In genomic region chr16:67028167-67028554, GRCh38 we compare ENCODE assay signal across 8 cellular contexts. TPM values are rescaled to one million over a fixed set of nuclear protein-coding genes. Genes with fewer than 3 reads are reported as not detected.
DNase-seq lines count a peak whose midpoint lies in the region; ATAC-seq and TF ChIP-seq lines count a peak whose summit lies in the region.

No MANE protein-coding gene starts in this region.

- H3K4me2 ChIP-seq in DND-41 (ENCODE audit: insufficient read depth, low read length): peak overlapping the region; percentile 90

- H3K36me3 ChIP-seq in DND-41 (ENCODE audit: insufficient read depth, low read length) (peaks cover 36% of the 10 kb centered on the region), Peyer's patch (no peaks in the 10 kb centered on the region), esophagus squamous epithelium (peaks cover 0 to 20% (median 0%) of the 10 kb centered on the region in 3 donors)

- H3K4me1 Mint-ChIP-seq in progenitor cell of endocrine pancreas (ENCODE audit: low read depth): peaks cover 28% of the 10 kb centered on the region

- WGBS in esophagus squamous epithelium, 2 donors: 66 to 77% methylated on average over 5 to 6 of the region's 6 CpGs

- peaks cover 31% of the 10 kb centered on the region for H4K20me1 ChIP-seq in DND-41 (ENCODE audit: insufficient read depth, low read length)

- H3K4me3 ChIP-seq in DND-41 (ENCODE audit: low read depth in 1 of 2, low read length in 2 of 2) (peak overlapping the region; percentile 44 to 80; a peak in 3 of 4 replicates), Peyer's patch (peak overlapping the region; percentile 77 to 97 (median 94)), esophagus squamous epithelium (peak overlapping the region; percentile 74 to 96 (median 85))

- H2AFZ ChIP-seq in DND-41 (ENCODE audit: low read depth, low read length): peak overlapping the region; percentile 94

- H3K27me3 Mint-ChIP-seq in progenitor cell of endocrine pancreas: no peaks in the 10 kb centered on the region

- peaks cover 47% of the 10 kb centered on the region for H3K79me2 ChIP-seq in DND-41 (ENCODE audit: insufficient read depth, low read length)

- H3K27ac ChIP-seq in DND-41 (ENCODE audit: low read length) (peak overlapping the region; percentile 98), Peyer's patch (peak overlapping the region; percentile 92 to 99 (median 96)), esophagus squamous epithelium (peak overlapping the region; percentile 96 to 99 (median 97))

- H3K4me3 Mint-ChIP-seq in progenitor cell of endocrine pancreas (ENCODE audit: low read depth): peak overlapping the region; percentile 78

- H3K9me3 ChIP-seq in DND-41 (ENCODE audit: insufficient read depth, low read length, severe bottlenecking) (no peaks in the 10 kb centered on the region), Peyer's patch (no peaks in the 10 kb centered on the region), esophagus squamous epithelium (no peaks in the 10 kb centered on the region)

- H3K27me3 ChIP-seq in DND-41 (ENCODE audit: insufficient read depth, low read length, poor library complexity) (no peaks in the 10 kb centered on the region), Peyer's patch (no peaks in the 10 kb centered on the region), esophagus squamous epithelium (no peaks in the 10 kb centered on the region)

- H3K9ac ChIP-seq in DND-41 (ENCODE audit: low read depth, low read length): peak overlapping the region; percentile 97

- TF ChIP-seq CTCF in DND-41 (IDR thresholded peaks at IDR 0.05; ENCODE audit: borderline replicate concordance, extremely low read depth, low read length, poor library complexity, severe bottlenecking): no peak
- no peak for TF ChIP-seq CTCF in Peyer's patch (IDR thresholded peaks at IDR 0.05)
- TF ChIP-seq CTCF in esophagus squamous epithelium (IDR thresholded peaks at IDR 0.05): no peak
- no peak for TF ChIP-seq CTCF in progenitor cell of endocrine pancreas (IDR thresholded peaks at IDR 0.05; ENCODE audit: unreplicated experiment)

- no peak for TF ChIP-seq POLR2A in Peyer's patch (IDR thresholded peaks at IDR 0.05)
- no peak for TF ChIP-seq POLR2A in esophagus squamous epithelium (IDR thresholded peaks at IDR 0.05)

- H3K36me3 Mint-ChIP-seq in progenitor cell of endocrine pancreas (ENCODE audit: insufficient read depth): peaks cover 3% of the 10 kb centered on the region

- intact Hi-C loops in esophagus squamous epithelium (cut with DNase I): no loop called here

- no peak for DNase-seq in DND-41
- no peak for DNase-seq in Peyer's patch
- no peak for DNase-seq in esophagus squamous epithelium (lab: John Stamatoyannopoulos, UW)
- no peak for DNase-seq in progenitor cell of endocrine pancreas (ENCODE audit: low spot score, unreplicated experiment)
- DNase-seq in NK-92 (lab: John Stamatoyannopoulos, UW; ENCODE audit: unreplicated experiment): no peak
- DNase-seq in midbrain (lab: John Stamatoyannopoulos, UW): no peak

- H3K4me1 ChIP-seq in DND-41 (ENCODE audit: insufficient read depth, low read length) (peaks cover 39% of the 10 kb centered on the region), Peyer's patch (peaks cover 0 to 19% (median 4%) of the 10 kb centered on the region in 4 donors), esophagus squamous epithelium (peaks cover 14 to 43% (median 23%) of the 10 kb centered on the region in 3 donors)

- H3K9me3 Mint-ChIP-seq in progenitor cell of endocrine pancreas (ENCODE audit: low read depth): no peaks in the 10 kb centered on the region

- peak overlapping the region; percentile 93 for H3K27ac Mint-ChIP-seq in progenitor cell of endocrine pancreas

- ATAC-seq in DND-41 (ENCODE audit: insufficient read depth, low read depth) (no peak), GM19467 (IDR thresholded peaks at IDR 0.05; ENCODE audit: unreplicated experiment) (no peak), HG03025 (IDR thresholded peaks at IDR 0.05; ENCODE audit: low FRiP score, unreplicated experiment) (no peak)

RNA-seq across cellular contexts. Expression of gene CBFB, which starts 0.8 kb away (rescaled TPM):
- total RNA-seq in Peyer's patch (10 to 100 TPM; 14.0 to 30.5 (median 26.6) TPM), esophagus squamous epithelium (10 to 100 TPM; 26.0 to 59.3 (median 41.9) TPM), progenitor cell of endocrine pancreas (86.6 and 87.3 TPM in 2 replicates)

RNA-seq across cellular contexts. Expression of gene CES4A, which starts 39.8 kb away (rescaled TPM):
- 10 to 100 TPM; 13.7 to 26.5 (median 17.9) TPM for total RNA-seq in Peyer's patch
- 1 to 10 TPM; 4.8 to 9.6 (median 6.4) TPM for total RNA-seq in esophagus squamous epithelium
- 4.6 and 5.2 TPM in 2 replicates for total RNA-seq in progenitor cell of endocrine pancreas
